Comparison of ENCODE assay signal across 33 cellular contexts in the genomic region with DNA sequence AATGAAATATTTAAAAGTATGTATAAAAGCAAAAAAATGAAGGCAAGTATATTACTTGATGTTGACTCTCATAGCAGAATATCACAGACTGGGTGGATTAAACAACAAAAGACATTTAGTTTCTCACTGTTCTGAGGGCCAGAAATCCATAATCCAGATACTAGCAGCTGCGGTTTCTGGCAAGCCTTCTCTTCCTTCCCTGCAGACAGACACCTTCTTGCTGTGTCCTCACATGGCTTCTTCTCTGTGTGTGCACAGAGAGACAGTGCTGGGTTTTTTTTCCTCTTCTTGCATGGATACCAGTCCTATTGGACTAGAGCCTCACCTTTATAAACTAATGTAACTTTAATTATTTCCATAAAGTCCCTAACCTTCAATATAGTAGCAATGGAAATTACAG.
DNase-seq lines count a peak whose midpoint lies in the region; ATAC-seq, FAIRE-seq and TF ChIP-seq lines count a peak whose summit lies in the region.
"Had no signal": no experiment of that assay in that cellular context is flagged by ENCODE, and none has a peak within 500 bp of the region (broad histone marks: within the 10 kb centered on the region; RNA-seq: fewer than 3 reads in every experiment).

No MANE protein-coding gene starts in this region.

- H3K27ac ChIP-seq in GM23248: no peak overlapping the region
- H3K27ac ChIP-seq in endothelial cell of umbilical vein (ENCODE audit: insufficient read depth, low read depth, low read length): no peak overlapping the region
- no peak overlapping the region for H3K27ac ChIP-seq in mesenchymal stem cell (ENCODE audit: low read length, poor library complexity, severe bottlenecking)
- H3K27ac ChIP-seq: BLaER1 treated with 17β-estradiol and CSF1 and Interleukin-3, amounts not matched to agents 10 nM and 100 nM; esophagus squamous epithelium; HL-60; lower lobe of right lung; parathyroid adenoma; right lobe of liver; upper lobe of right lung had no signal

- no peak for FAIRE-seq in endothelial cell of umbilical vein (lab: Jason Lieb, UNC)

- H3F3A ChIP-seq in GM23248 (ENCODE audit: insufficient read depth): peaks cover 2% of the 10 kb centered on the region; the same call in 1 of the 2 replicates

- no peak for TF ChIP-seq CTCF in endothelial cell of umbilical vein (IDR thresholded peaks at IDR 0.05; ENCODE audit: extremely low read depth in 1 of 2, insufficient read depth in 1 of 2, low read depth in 1 of 2, low read length in 2 of 2)

- H4K8ac ChIP-seq in mesenchymal stem cell (ENCODE audit: low read length): no peak overlapping the region

- no peak overlapping the region for H3K23ac ChIP-seq in mesenchymal stem cell (ENCODE audit: low read length in 2 of 2)

- H2AFZ ChIP-seq in GM23248 (peak overlapping the region; percentile 42; the same call in 1 of the 2 replicates), endothelial cell of umbilical vein (ENCODE audit: low read depth, low read length) (peak overlapping the region; percentile 36), mesenchymal stem cell (ENCODE audit: low read depth, low read length) (no peak overlapping the region)
- H2AFZ ChIP-seq: parathyroid adenoma had no signal

- WGBS in GM23248 (ENCODE audit: low coverage in 1 of 2, low lambda C conversion rate in 2 of 2, missing lambda C conversion rate in 2 of 2), 2 experiments: 23 to 29% methylated on average over 1 of the region's 1 CpG
- WGBS in mesenchymal stem cell: 87% methylated on average over 1 of the region's 1 CpG

- no peak overlapping the region for H2BK120ac ChIP-seq in mesenchymal stem cell (ENCODE audit: low read depth, low read length)

- no peak overlapping the region for H3K4me2 ChIP-seq in GM23248 (ENCODE audit: unreplicated experiment)
- no peak overlapping the region for H3K4me2 ChIP-seq in endothelial cell of umbilical vein (ENCODE audit: insufficient read depth, low read length)
- no peak overlapping the region for H3K4me2 ChIP-seq in mesenchymal stem cell (ENCODE audit: low read length, poor library complexity, severe bottlenecking)
- H3K4me2 ChIP-seq: BLaER1 treated with 17β-estradiol and CSF1 and Interleukin-3, amounts not matched to agents 10 nM and 100 nM had no signal

- no peak for TF ChIP-seq POLR2A in endothelial cell of umbilical vein (IDR thresholded peaks at IDR 0.05; ENCODE audit: low read depth, low read length)

- H3K4me1 ChIP-seq in GM23248 (ENCODE audit: insufficient read depth) (peaks cover 11% of the 10 kb centered on the region; the same call in 1 of the 2 replicates), endothelial cell of umbilical vein (ENCODE audit: control insufficient read depth, extremely low read depth, insufficient read depth, low read length) (peaks cover 19% of the 10 kb centered on the region), mesenchymal stem cell (ENCODE audit: control insufficient read depth, insufficient read depth, low read depth, low read length) (no peaks in the 10 kb centered on the region)
- H3K4me1 ChIP-seq: lower lobe of right lung, parathyroid adenoma, right lobe of liver, upper lobe of right lung had no signal

- in situ Hi-C loops in GM23248 (cut with MboI): no loop called here

- no peak for ATAC-seq in GM19467 (IDR thresholded peaks at IDR 0.05; ENCODE audit: unreplicated experiment)
- ATAC-seq in HG03460 (IDR thresholded peaks at IDR 0.05; ENCODE audit: unreplicated experiment): no peak
- ATAC-seq: activated CD8-positive, alpha-beta T cell treated with anti-CD3 and anti-CD28 coated beads for 36 hours; activated T-helper 17 cell treated with anti-CD3 and anti-CD28 coated beads, Interleukin-2, amount 50 U/mL, for 72 hours; lower lobe of right lung; PC-3; right lobe of liver; stimulated activated memory B cell treated with anti-CD40 and anti-IgM and Interleukin-4, amounts not matched to agents 10 μg/mL and 1 μg/mL and 100 μg/mL, for 72 hours; upper lobe of right lung had no signal

- no peak overlapping the region for H2BK15ac ChIP-seq in mesenchymal stem cell (ENCODE audit: low read depth, poor library complexity, severe bottlenecking)

- H3K14ac ChIP-seq in mesenchymal stem cell (ENCODE audit: low read length in 2 of 2): no peak overlapping the region

- no peaks in the 10 kb centered on the region for H3K79me1 ChIP-seq in mesenchymal stem cell (replicated peaks; ENCODE audit: low read length, poor library complexity, severe bottlenecking)

- no peak overlapping the region for H3K4me3 ChIP-seq in GM23248
- H3K4me3 ChIP-seq in endothelial cell of umbilical vein (replicated peaks in 1 of 3; ENCODE audit: insufficient read depth in 1 of 3, low read depth in 1 of 3, low read length in 3 of 3): no peak overlapping the region
- no peak overlapping the region for H3K4me3 ChIP-seq in mesenchymal stem cell (ENCODE audit: insufficient read depth in 1 of 2, low read depth in 1 of 2, low read length in 2 of 2)
- H3K4me3 ChIP-seq: BLaER1 treated with 17β-estradiol and CSF1 and Interleukin-3, amounts not matched to agents 10 nM and 100 nM; esophagus squamous epithelium; lower lobe of right lung; right lobe of liver; upper lobe of right lung had no signal

- no peaks in the 10 kb centered on the region for H3K9me3 ChIP-seq in GM23248 (ENCODE audit: low read depth)
- H3K9me3 ChIP-seq in endothelial cell of umbilical vein (replicated peaks; ENCODE audit: control insufficient read depth, insufficient read depth, low read length): no peaks in the 10 kb centered on the region
- H3K9me3 ChIP-seq in mesenchymal stem cell (ENCODE audit: control insufficient read depth, low read length): no peaks in the 10 kb centered on the region
- H3K9me3 ChIP-seq: BLaER1 treated with 17β-estradiol and CSF1 and Interleukin-3, amounts not matched to agents 10 nM and 100 nM; esophagus squamous epithelium; lower lobe of right lung; right lobe of liver; upper lobe of right lung had no signal

- POLR2A ChIA-PET in endothelial cell of umbilical vein (lab: Charles Lee): no interaction called here

- no peak overlapping the region for H3K4ac ChIP-seq in mesenchymal stem cell (ENCODE audit: low read depth in 1 of 2, low read length in 2 of 2)

- DNase-seq in GM23248: peak; percentile 42
- peak; percentile 31 for DNase-seq in M059J (ENCODE audit: low read depth)
- peak; percentile 38 for DNase-seq in endothelial cell of umbilical vein (ENCODE audit: low read depth, low spot score)
- no peak for DNase-seq in mesenchymal stem cell
- DNase-seq in stimulated activated CD4-positive, alpha-beta T cell treated with anti-CD3 and anti-CD28 coated beads, Interleukin-15, amount 100 ng/mL, for 24 hours: no peak
- DNase-seq in DMS153 treated with DMSO at 0.1 percent for 48 hours (lab: John Stamatoyannopoulos, UW; ENCODE audit: unreplicated experiment): no peak
- DNase-seq: activated CD4-positive, CD25-positive, alpha-beta regulatory T cell treated with anti-CD3 and anti-CD28 coated beads, Interleukin-2, amount 50 U/mL, for 72 hours; activated CD8-positive, alpha-beta T cell treated with anti-CD3 and anti-CD28 coated beads for 36 hours; anterior cingulate cortex; caudate nucleus; COR-L47; DND-41; esophagus squamous epithelium; Karpas-422; lower lobe of right lung; NCI-H1092; NCI-H187; NCI-H2171 treated with DMSO at 0.1 percent for 48 hours; NCI-H524; NK-92 treated with Interleukin-12 subunit alpha and Interleukin-12 subunit beta, amount 100 ng/mL, for 24 hours; PC-3; right lobe of liver; SIG-M5; stimulated activated CD4-positive, alpha-beta T cell treated with anti-CD3 and anti-CD28 coated beads, Interleukin-4, amount 100 ng/mL, for 4 hours; substantia nigra; upper lobe of right lung had no signal

- dilution Hi-C loops in endothelial cell of umbilical vein (cut with MboI; ENCODE audit: extremely low pct_ligation_motif_present, low sequenced_read_pairs): no loop called here

- H2AK5ac ChIP-seq in mesenchymal stem cell (ENCODE audit: low read length, severe bottlenecking): no peak overlapping the region

- H3K27me3 ChIP-seq in GM23248 (replicated peaks; ENCODE audit: insufficient read depth) (no peaks in the 10 kb centered on the region), endothelial cell of umbilical vein (ENCODE audit: control insufficient read depth in 2 of 2, insufficient read depth in 2 of 2, low read length in 2 of 2) (no peaks in the 10 kb centered on the region), mesenchymal stem cell (ENCODE audit: control insufficient read depth in 1 of 2, insufficient read depth in 1 of 2, low read length in 2 of 2) (no peaks in the 10 kb centered on the region)
- H3K27me3 ChIP-seq: BLaER1 treated with 17β-estradiol and CSF1 and Interleukin-3, amounts not matched to agents 10 nM and 100 nM; esophagus squamous epithelium; right lobe of liver; upper lobe of right lung had no signal

- H3K18ac ChIP-seq in mesenchymal stem cell (ENCODE audit: low read depth in 1 of 2, low read length in 2 of 2): no peak overlapping the region

- BruUV-seq in endothelial cell of umbilical vein (replicated peaks; lab: Mats Ljungman, UMichigan): no TSS peak

- H3K36me3 ChIP-seq in GM23248 (ENCODE audit: low read depth) (no peaks in the 10 kb centered on the region), endothelial cell of umbilical vein (ENCODE audit: control insufficient read depth in 2 of 2, extremely low read depth in 1 of 2, insufficient read depth in 2 of 2, low read length in 2 of 2) (no peaks in the 10 kb centered on the region), mesenchymal stem cell (ENCODE audit: control insufficient read depth in 1 of 2, insufficient read depth in 2 of 2, low read depth in 1 of 2, low read length in 2 of 2) (no peaks in the 10 kb centered on the region)
- H3K36me3 ChIP-seq: BLaER1 treated with 17β-estradiol and CSF1 and Interleukin-3, amounts not matched to agents 10 nM and 100 nM; esophagus squamous epithelium; lower lobe of right lung; right lobe of liver; upper lobe of right lung had no signal

- CTCF ChIA-PET in endothelial cell of umbilical vein (lab: Charles Lee): no interaction called here

- no peaks in the 10 kb centered on the region; the same call in 1 of the 2 replicates for H3K9me2 ChIP-seq in GM23248 (ENCODE audit: insufficient read depth)

- H3K9me1 ChIP-seq in endothelial cell of umbilical vein (replicated peaks; ENCODE audit: control insufficient read depth, extremely low read depth, insufficient read depth, low read length): no peaks in the 10 kb centered on the region

- intact Hi-C loops in endothelial cell of umbilical vein (cut with micrococcal nuclease): no loop called here

- H2BK12ac ChIP-seq in mesenchymal stem cell (ENCODE audit: low read length in 2 of 2): no peak overlapping the region

- H3K79me2 ChIP-seq in GM23248 (ENCODE audit: insufficient read depth): no peaks in the 10 kb centered on the region
- H3K79me2 ChIP-seq in endothelial cell of umbilical vein (ENCODE audit: control insufficient read depth, insufficient read depth, low read length): no peaks in the 10 kb centered on the region
- H3K79me2 ChIP-seq: parathyroid adenoma had no signal

- H4K20me1 ChIP-seq in GM23248 (ENCODE audit: insufficient read depth) (no peaks in the 10 kb centered on the region), endothelial cell of umbilical vein (replicated peaks; ENCODE audit: control insufficient read depth, extremely low read depth, insufficient read depth, low read length) (no peaks in the 10 kb centered on the region)
- H4K20me1 ChIP-seq: BLaER1 treated with 17β-estradiol and CSF1 and Interleukin-3, amounts not matched to agents 10 nM and 100 nM had no signal

- no peak overlapping the region for H4K91ac ChIP-seq in mesenchymal stem cell (ENCODE audit: low read length)

- H2BK5ac ChIP-seq in mesenchymal stem cell (ENCODE audit: low read depth, low read length, poor library complexity, severe bottlenecking): no peak overlapping the region

- H3K9ac ChIP-seq in GM23248 (no peak overlapping the region), endothelial cell of umbilical vein (replicated peaks; ENCODE audit: extremely low read depth, insufficient read depth, low read length) (no peak overlapping the region), mesenchymal stem cell (ENCODE audit: low read length) (peak overlapping the region; percentile 50)
- H3K9ac ChIP-seq: BLaER1 treated with 17β-estradiol and CSF1 and Interleukin-3, amounts not matched to agents 10 nM and 100 nM; parathyroid adenoma had no signal

Comparison
In these comparisons a context has a peak if more than half of its experiments do, and no peak if none do; other contexts are left out.
1. DNase-seq: peak in GM23248 (single experiment), M059J (single experiment) and endothelial cell of umbilical vein (single experiment); none in mesenchymal stem cell (single experiment), stimulated activated CD4-positive, alpha-beta T cell treated with anti-CD3 and anti-CD28 coated beads, Interleukin-15, amount 100 ng/mL, for 24 hours (single experiment) and DMS153 treated with DMSO at 0.1 percent for 48 hours (single experiment).